1 cellular context compared by ENCODE assay signal in the genomic region with DNA sequence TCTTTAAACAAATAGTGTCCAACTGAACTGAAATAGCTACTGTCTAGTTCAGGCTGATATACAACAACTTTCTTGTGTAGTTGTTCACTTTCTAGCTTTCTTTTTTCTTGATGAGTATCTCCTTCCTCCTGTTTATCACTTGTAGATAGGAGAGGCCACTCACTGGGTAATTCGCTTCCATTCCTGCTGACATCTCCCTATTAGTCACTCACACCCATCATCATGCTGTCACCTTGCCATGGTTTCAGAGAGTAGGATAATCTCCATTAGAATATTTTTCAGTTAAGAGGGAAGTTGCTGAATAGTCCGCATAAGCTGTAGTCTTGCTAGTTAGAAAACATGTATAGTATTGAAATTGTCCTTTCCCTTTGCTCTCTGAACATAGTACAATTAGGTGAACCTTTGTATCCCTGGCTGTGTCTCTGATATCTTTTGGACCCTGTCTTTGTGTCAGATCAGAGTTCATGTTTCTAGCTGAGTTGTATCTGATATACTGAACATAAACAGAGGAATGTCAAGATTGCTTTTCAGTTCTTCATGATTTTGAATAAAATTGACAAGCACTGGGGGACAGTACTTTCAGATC.
A peak's percentile ranks its signal among the peaks of the same experiment; 100 is the strongest.
TF ChIP-seq lines count a peak whose summit lies in the region.

No MANE protein-coding gene starts in this region.

TF ChIP-seq in HepG2, 621 proteins besides CTCF, POLR2A, EP300 and RAD21 (continued from another document):
- TF ChIP-seq RARA (CRISPR knock-in tag; IDR thresholded peaks at IDR 0.05): 0 out of 2 replicates have a peak, but pooled peaks have one; percentile 7
- no peak for TF ChIP-seq RCOR2 (CRISPR knock-in tag; IDR thresholded peaks at IDR 0.05)
- no peak for TF ChIP-seq ZNF496 (CRISPR knock-in tag; IDR thresholded peaks at IDR 0.05; ENCODE audit: insufficient replicate concordance)
- no peak for TF ChIP-seq MXD3 (CRISPR knock-in tag; IDR thresholded peaks at IDR 0.05)
- no peak for TF ChIP-seq HOXA5 (CRISPR knock-in tag; IDR thresholded peaks at IDR 0.05)
- TF ChIP-seq ZNF777 (CRISPR knock-in tag; IDR thresholded peaks at IDR 0.05): no peak
- TF ChIP-seq HNF4A (CRISPR knock-in tag; IDR thresholded peaks at IDR 0.05): peak; percentile 77
- no peak for TF ChIP-seq ZMYM3 (CRISPR knock-in tag; IDR thresholded peaks at IDR 0.05)
- TF ChIP-seq HMG20A (CRISPR knock-in tag; IDR thresholded peaks at IDR 0.05; ENCODE audit: borderline replicate concordance): no peak
- no peak for TF ChIP-seq ZNF567 (CRISPR knock-in tag; IDR thresholded peaks at IDR 0.05; ENCODE audit: borderline replicate concordance)
- TF ChIP-seq SUZ12 (IDR thresholded peaks at IDR 0.05; ENCODE audit: low read depth, low read length): no peak
- no peak for TF ChIP-seq ZNF780A (CRISPR knock-in tag; IDR thresholded peaks at IDR 0.05)
- TF ChIP-seq ZNF75D (CRISPR knock-in tag; IDR thresholded peaks at IDR 0.05; ENCODE audit: borderline replicate concordance): no peak
- no peak for TF ChIP-seq CREM (IDR thresholded peaks at IDR 0.05)
- TF ChIP-seq CREM (CRISPR knock-in tag; IDR thresholded peaks at IDR 0.05): no peak
- no peak for TF ChIP-seq FOXP1 (IDR thresholded peaks at IDR 0.05)
- peak; percentile 22; the same call in 1 of the 2 replicates for TF ChIP-seq FOXP1 (CRISPR knock-in tag; IDR thresholded peaks at IDR 0.05)
- no peak for TF ChIP-seq ZNF225 (CRISPR knock-in tag; IDR thresholded peaks at IDR 0.05)
- no peak for TF ChIP-seq ZKSCAN8 (CRISPR knock-in tag; IDR thresholded peaks at IDR 0.05; ENCODE audit: borderline replicate concordance)
- no peak for TF ChIP-seq POLR2G (IDR thresholded peaks at IDR 0.05; ENCODE audit: low read depth, low read length)
- no peak for TF ChIP-seq ZNF644 (CRISPR knock-in tag; IDR thresholded peaks at IDR 0.05; ENCODE audit: low read depth)
- no peak for TF ChIP-seq ZNF775 (CRISPR knock-in tag; IDR thresholded peaks at IDR 0.05; ENCODE audit: borderline replicate concordance)
- TF ChIP-seq ZNF678 (CRISPR knock-in tag; IDR thresholded peaks at IDR 0.05): no peak
- TF ChIP-seq GRHL1 (CRISPR knock-in tag; conservative IDR thresholded peaks at IDR 0.05): no peak
- TF ChIP-seq SMARCE1 (IDR thresholded peaks at IDR 0.05; ENCODE audit: borderline replicate concordance): no peak
- TF ChIP-seq ZNF577 (CRISPR knock-in tag; IDR thresholded peaks at IDR 0.05; ENCODE audit: borderline replicate concordance, low read depth): no peak
- TF ChIP-seq SP5 (CRISPR knock-in tag; IDR thresholded peaks at IDR 0.05; ENCODE audit: borderline replicate concordance, low read depth): no peak
- TF ChIP-seq HNF4G (IDR thresholded peaks at IDR 0.05; ENCODE audit: borderline replicate concordance, low read depth, low read length): peak; percentile 52; the same call in 1 of the 2 replicates
- no peak for TF ChIP-seq HNF4G (CRISPR knock-in tag; IDR thresholded peaks at IDR 0.05; ENCODE audit: borderline replicate concordance, low read depth)
- no peak for TF ChIP-seq KDM1A (CRISPR knock-in tag; IDR thresholded peaks at IDR 0.05)
